In genomic region chr19:10767726-10768125, GRCh38 we compare ENCODE assay signal across 22 cellular contexts. TPM values are rescaled to one million over a fixed set of nuclear protein-coding genes. Genes with fewer than 3 reads are reported as not detected.
DNase-seq lines count a peak whose midpoint lies in the region; ATAC-seq and TF ChIP-seq lines count a peak whose summit lies in the region.
"Had no signal": no experiment of that assay in that cellular context is flagged by ENCODE, and none has a peak within 500 bp of the region (broad histone marks: within the 10 kb centered on the region; RNA-seq: fewer than 3 reads in every experiment).

No MANE protein-coding gene starts in this region.

- H3K4me3 ChIP-seq in heart left ventricle = no peak overlapping the region
- no peak overlapping the region for H3K4me3 ChIP-seq in ascending aorta
- H3K4me3 ChIP-seq in tibial nerve = no peak overlapping the region
- H3K4me3 ChIP-seq in MG63 = no peak overlapping the region
- H3K4me3 ChIP-seq: lung, PC-9 had no signal

- TF ChIP-seq CTCF in heart left ventricle (IDR thresholded peaks at IDR 0.05) (no peak), ascending aorta (IDR thresholded peaks at IDR 0.05) (no peak), tibial nerve (IDR thresholded peaks at IDR 0.05) (no peak)

- H3K36me3 ChIP-seq in heart left ventricle = peaks cover 0 to 40% (median 4%) of the 10 kb centered on the region in 9 donors
- H3K36me3 ChIP-seq in ascending aorta = peaks cover 4 to 5% of the 10 kb centered on the region in 2 donors
- H3K36me3 ChIP-seq in tibial nerve = peaks cover 0 to 7% (median 3%) of the 10 kb centered on the region in 3 donors
- peaks cover 54% of the 10 kb centered on the region for H3K36me3 ChIP-seq in MG63

- no peak overlapping the region for H3K4me3 Mint-ChIP-seq in memory B cell
- H3K4me3 Mint-ChIP-seq: activated T-helper 17 cell treated with anti-CD3 and anti-CD28 coated beads, Interleukin-2, amount 50 U/mL, for 72 hours; CD14-positive monocyte; central memory CD8-positive, alpha-beta T cell; T-helper 2 cell treated with Interferon-gamma antibody and Interleukin-4, amounts not matched to agents 5 μg/mL and 100 μg/mL, for 36 hours had no signal

- H3K27ac ChIP-seq in heart left ventricle = peak overlapping the region; percentile 47 to 97 (median 88)
- H3K27ac ChIP-seq in ascending aorta = peak overlapping the region; percentile 15 to 60
- peak overlapping the region in 3 of 4 donors; percentile 53 to 83 (median 76) for H3K27ac ChIP-seq in tibial nerve
- H3K27ac ChIP-seq: parathyroid adenoma, PC-9 had no signal

- H3K36me3 Mint-ChIP-seq in memory B cell = peaks cover 16% of the 10 kb centered on the region

- H3K27ac Mint-ChIP-seq in memory B cell = peak overlapping the region; percentile 85

- intact Hi-C loops in heart left ventricle (cut with DNase I) (loop anchor here in 9 of 10 donors (2.0 to 5.0 kb wide), 5 partner anchors 41 to 95 kb away; partner anchors contain the start of gene DNM2 (in 5 of the 9)), left cardiac atrium (cut with DNase I) (loop anchor here (5.0 kb wide), 1 partner anchor 50 kb away; the partner anchor contains the start of gene DNM2 (in 2 of the 2)), ascending aorta (cut with DNase I) (no loop called here)

- no peak for TF ChIP-seq EP300 in tibial nerve (IDR thresholded peaks at IDR 0.05)

- DNase-seq in heart left ventricle (no peak), left cardiac atrium (no peak), ascending aorta (ENCODE audit: low spot score in 2 of 2) (no peak), memory B cell (ENCODE audit: low spot score in 2 of 2) (no peak), tibial nerve (ENCODE audit: low spot score in 2 of 2) (no peak), NCI-H2107 (lab: John Stamatoyannopoulos, UW) (no peak), MG63 (no peak)
- DNase-seq: ACHN; activated CD8-positive, alpha-beta memory T cell treated with anti-CD3 and anti-CD28 coated beads for 24 hours; effector CD8-positive, alpha-beta T cell; NCI-H1417; NCI-H2227 treated with DMSO at 0.1 percent for 48 hours; PC-9; stimulated activated CD4-positive, alpha-beta T cell treated with anti-CD3 and anti-CD28 coated beads, Interleukin-2, amount 100 ng/mL, for 48 hours had no signal

- H3K9me3 ChIP-seq in heart left ventricle (no peaks in the 10 kb centered on the region), ascending aorta (no peaks in the 10 kb centered on the region), tibial nerve (no peaks in the 10 kb centered on the region), MG63 (peaks cover 2% of the 10 kb centered on the region; the same call in 1 of the 2 replicates)

- H3K4me1 Mint-ChIP-seq in memory B cell = peaks cover 36% of the 10 kb centered on the region

- WGBS in heart left ventricle, 4 donors = 71 to 84% (median 77%) methylated on average over 10 of the region's 10 CpGs
- WGBS in tibial nerve, 2 donors = 85 to 90% methylated on average over 10 of the region's 10 CpGs

- H3K9me3 Mint-ChIP-seq in memory B cell = no peaks in the 10 kb centered on the region
- H3K9me3 Mint-ChIP-seq: activated T-helper 17 cell treated with anti-CD3 and anti-CD28 coated beads, Interleukin-2, amount 50 U/mL, for 72 hours; central memory CD8-positive, alpha-beta T cell; T-helper 2 cell treated with Interferon-gamma antibody and Interleukin-4, amounts not matched to agents 5 μg/mL and 100 μg/mL, for 36 hours had no signal

- ATAC-seq in heart left ventricle = no peak
- no peak for ATAC-seq in left cardiac atrium
- ATAC-seq in memory B cell (ENCODE audit: low read depth) = no peak
- ATAC-seq in HG02870 (IDR thresholded peaks at IDR 0.05; ENCODE audit: unreplicated experiment) = no peak
- ATAC-seq: activated T-helper 17 cell treated with anti-CD3 and anti-CD28 coated beads, Interleukin-2, amount 50 U/mL, for 72 hours; HCT116 had no signal

- no peaks in the 10 kb centered on the region for H3K27me3 Mint-ChIP-seq in memory B cell
- H3K27me3 Mint-ChIP-seq: activated T-helper 17 cell treated with anti-CD3 and anti-CD28 coated beads, Interleukin-2, amount 50 U/mL, for 72 hours; central memory CD8-positive, alpha-beta T cell had no signal

- TF ChIP-seq POLR2A in heart left ventricle (IDR thresholded peaks at IDR 0.05) (no peak), tibial nerve (IDR thresholded peaks at IDR 0.05) (no peak)

- peaks cover 21 to 81% (median 74%) of the 10 kb centered on the region in 12 donors for H3K4me1 ChIP-seq in heart left ventricle
- peaks cover 16 to 40% of the 10 kb centered on the region in 2 donors for H3K4me1 ChIP-seq in ascending aorta
- H3K4me1 ChIP-seq in tibial nerve = peaks cover 0 to 73% (median 39%) of the 10 kb centered on the region in 4 donors

- H3K27me3 ChIP-seq in heart left ventricle = no peaks in the 10 kb centered on the region
- no peaks in the 10 kb centered on the region for H3K27me3 ChIP-seq in ascending aorta
- no peaks in the 10 kb centered on the region for H3K27me3 ChIP-seq in tibial nerve
- no peaks in the 10 kb centered on the region for H3K27me3 ChIP-seq in MG63

RNA-seq across cellular contexts. Expression of gene DNM2, which starts 49.8 kb away (rescaled TPM):
- total RNA-seq in heart left ventricle = 100 to 1,000 TPM in 8 of 9 donors, 10 to 100 TPM in 1; 98.9 to 204 (median 137) TPM
- 100 to 1,000 TPM in 1 of 2 donors, 10 to 100 TPM in 1; 98.9 to 118 TPM for polyA plus RNA-seq in heart left ventricle
- total RNA-seq in left cardiac atrium = 100 to 1,000 TPM; 125 to 186 TPM
- 113 TPM for total RNA-seq in ascending aorta
- total RNA-seq in tibial nerve = 100 to 1,000 TPM in 3 of 4 donors, 10 to 100 TPM in 1; 99.4 to 220 (median 140) TPM
- total RNA-seq in MG63 (2014; rRNA removed; shearing (Covaris generic); ENCODE audit: low replicate concordance) = 104 and 116 TPM in 2 replicates

Comparison
In these comparisons a context has a peak if more than half of its experiments do, and no peak if none do; other contexts are left out.
1. H3K27ac ChIP-seq: peak in every context shown above with its lines; median percentile 88 in heart left ventricle; 76 in tibial nerve; 38 in ascending aorta.